Comparison of ENCODE assay signal across 5 cellular contexts in the genomic region with DNA sequence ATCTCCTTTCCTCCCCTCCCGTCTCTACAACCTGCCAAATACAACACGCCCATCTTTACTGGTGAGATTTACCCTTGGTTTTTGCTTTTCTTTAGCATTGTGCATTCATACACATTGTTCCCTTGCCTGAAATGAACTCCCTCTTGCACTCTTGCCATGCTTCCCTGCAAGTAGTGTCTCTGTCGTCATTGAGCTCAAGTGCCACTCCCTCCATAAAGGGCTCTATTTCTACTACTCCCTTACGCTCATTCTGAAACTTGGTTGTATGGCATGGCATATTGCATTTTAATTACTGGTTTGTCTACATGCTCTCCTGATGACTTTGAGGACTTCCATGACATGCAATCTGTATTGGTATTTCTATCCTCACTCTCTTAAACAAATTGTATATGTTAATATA.
"Had no signal": no experiment of that assay in that cellular context is flagged by ENCODE, and none has a peak within 500 bp of the region (broad histone marks: within the 10 kb centered on the region; RNA-seq: fewer than 3 reads in every experiment).

No MANE protein-coding gene starts in this region.

- H3K4me3 ChIP-seq: K562 had no signal

- H3K4me1 Mint-ChIP-seq: H9 had no signal

- DNase-seq: GOT3, H9, HCEC 1CT, IMR-90 had no signal

- H3K4me3 Mint-ChIP-seq: H9 had no signal

- ATAC-seq: K562 had no signal

- H3K9me3 Mint-ChIP-seq: H9 had no signal
